ENCODE assay signal across 27 cellular contexts in genomic region chr18:7684357-7684756, GRCh38.
"Had no signal": no experiment of that assay in that cellular context is flagged by ENCODE, and none has a peak within 500 bp of the region (broad histone marks: within the 10 kb centered on the region; RNA-seq: fewer than 3 reads in every experiment).

No MANE protein-coding gene starts in this region.

- H3K4me1 Mint-ChIP-seq: naive thymus-derived CD4-positive, alpha-beta T cell; stimulated activated memory B cell treated with anti-CD40 and anti-IgM and Interleukin-4, amounts not matched to agents 10 μg/mL and 1 μg/mL and 100 μg/mL, for 72 hours had no signal

- H3K9me3 ChIP-seq: esophagus squamous epithelium, mucosa of descending colon, sigmoid colon, testis, tibial artery had no signal

- H3K27ac Mint-ChIP-seq: mesothelial cell of epicardium; naive thymus-derived CD4-positive, alpha-beta T cell; nephron; neural progenitor cell; progenitor cell of endocrine pancreas; stimulated activated memory B cell treated with anti-CD40 and anti-IgM and Interleukin-4, amounts not matched to agents 10 μg/mL and 1 μg/mL and 100 μg/mL, for 72 hours; type B pancreatic cell had no signal

- H3K4me2 ChIP-seq: hepatocyte, neural progenitor cell had no signal

- H3K4me3 Mint-ChIP-seq: mesothelial cell of epicardium; naive thymus-derived CD4-positive, alpha-beta T cell; nephron; neural progenitor cell; stimulated activated memory B cell treated with anti-CD40 and anti-IgM and Interleukin-4, amounts not matched to agents 10 μg/mL and 1 μg/mL and 100 μg/mL, for 72 hours; type B pancreatic cell had no signal

- H2AFZ ChIP-seq: hepatocyte, neural progenitor cell, parathyroid adenoma had no signal

- H3K9me3 Mint-ChIP-seq: mesothelial cell of epicardium; nephron; neural progenitor cell; stimulated activated memory B cell treated with anti-CD40 and anti-IgM and Interleukin-4, amounts not matched to agents 10 μg/mL and 1 μg/mL and 100 μg/mL, for 72 hours; type B pancreatic cell had no signal

- FAIRE-seq: endothelial cell of umbilical vein, frontal cortex had no signal

- H3K36me3 Mint-ChIP-seq: mesothelial cell of epicardium; naive thymus-derived CD4-positive, alpha-beta T cell; neural progenitor cell; stimulated activated memory B cell treated with anti-CD40 and anti-IgM and Interleukin-4, amounts not matched to agents 10 μg/mL and 1 μg/mL and 100 μg/mL, for 72 hours; type B pancreatic cell had no signal

- H3K27me3 ChIP-seq: esophagus squamous epithelium, hepatocyte, neural progenitor cell, sigmoid colon, testis, tibial artery had no signal

- H3K36me3 ChIP-seq: esophagus squamous epithelium, neural progenitor cell, sigmoid colon, tibial artery had no signal

- DNase-seq: dermis blood vessel endothelial cell; effector memory CD4-positive, alpha-beta T cell; erythroblast; esophagus squamous epithelium; left colon; mesenchymal stem cell; mucosa of descending colon; naive thymus-derived CD4-positive, alpha-beta T cell; sigmoid colon; stimulated activated CD4-positive, alpha-beta T cell treated with anti-CD3 and anti-CD28 coated beads, Interleukin-2, amount 100 ng/mL, for 24 hours; stimulated activated CD4-positive, alpha-beta T cell treated with anti-CD3 and anti-CD28 coated beads, Interleukin-4, amount 100 ng/mL, for 24 hours; stimulated activated naive CD8-positive, alpha-beta T cell treated with anti-CD3 and anti-CD28 coated beads, Interleukin-15, Interleukin-2, amounts not matched to agents 100 U/mL and 50 U/mL, for 24 hours; substantia nigra; testis; tibial artery had no signal

- H3K27ac ChIP-seq: coronary artery, esophagus squamous epithelium, hepatocyte, neural progenitor cell, parathyroid adenoma, sigmoid colon, testis, tibial artery had no signal

- H3K9ac ChIP-seq: neural progenitor cell, parathyroid adenoma had no signal

- ATAC-seq: left colon; mucosa of descending colon; naive thymus-derived CD4-positive, alpha-beta T cell; stimulated activated memory B cell treated with anti-CD40 and anti-IgM and Interleukin-4, amounts not matched to agents 10 μg/mL and 1 μg/mL and 100 μg/mL, for 72 hours; stimulated activated naive CD8-positive, alpha-beta T cell treated with anti-CD3 and anti-CD28 coated beads, Interleukin-15, Interleukin-2, amounts not matched to agents 100 U/mL and 50 U/mL, for 24 hours had no signal

- H3K27me3 Mint-ChIP-seq: naive thymus-derived CD4-positive, alpha-beta T cell; progenitor cell of endocrine pancreas; stimulated activated memory B cell treated with anti-CD40 and anti-IgM and Interleukin-4, amounts not matched to agents 10 μg/mL and 1 μg/mL and 100 μg/mL, for 72 hours; type B pancreatic cell had no signal

- H3K4me3 ChIP-seq: coronary artery, esophagus squamous epithelium, hepatocyte, lung, mucosa of descending colon, neural progenitor cell, sigmoid colon, testis, tibial artery had no signal

- H3K4me1 ChIP-seq: esophagus squamous epithelium, neural progenitor cell, testis, tibial artery had no signal
